Comparison of ENCODE assay signal across 23 cellular contexts in the genomic region with DNA sequence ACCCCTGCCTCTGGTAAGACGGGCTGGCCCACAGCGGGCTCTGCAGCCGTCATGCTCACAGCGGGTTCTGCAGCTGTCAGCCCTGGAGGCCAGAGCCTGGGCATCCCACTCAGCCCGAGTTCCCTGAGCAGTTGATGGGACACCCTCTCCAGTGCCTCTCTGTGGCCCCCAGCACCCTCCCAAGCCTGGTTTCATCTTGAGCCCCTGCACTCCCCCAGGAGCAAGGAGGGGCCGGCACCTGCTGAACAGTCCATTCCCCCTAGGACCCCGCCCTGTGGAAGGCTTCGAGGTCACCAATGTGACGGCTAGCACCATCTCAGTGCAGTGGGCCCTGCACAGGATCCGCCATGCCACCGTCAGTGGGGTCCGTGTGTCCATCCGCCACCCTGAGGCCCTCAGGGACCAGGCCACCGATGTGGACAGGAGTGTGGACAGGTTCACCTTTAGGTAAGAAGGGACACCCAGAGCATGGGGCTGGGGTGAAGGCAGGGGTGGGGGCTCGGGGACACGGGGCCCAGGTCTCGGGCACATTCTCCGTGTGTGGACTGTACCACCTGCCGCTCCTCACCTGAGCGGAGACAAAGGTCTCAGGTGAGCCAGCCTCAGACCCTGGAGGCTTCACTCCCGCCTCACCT. TPM values are rescaled to one million over a fixed set of nuclear protein-coding genes. Genes with fewer than 3 reads are reported as not detected.
DNase-seq lines count a peak whose midpoint lies in the region; ATAC-seq, FAIRE-seq and TF ChIP-seq lines count a peak whose summit lies in the region.
"Had no signal": no experiment of that assay in that cellular context is flagged by ENCODE, and none has a peak within 500 bp of the region (broad histone marks: within the 10 kb centered on the region; RNA-seq: fewer than 3 reads in every experiment).

No MANE protein-coding gene starts in this region.

- peaks cover 0 to 2% of the 10 kb centered on the region in 2 donors for H3K4me1 ChIP-seq in kidney (ENCODE audit: control insufficient read depth in 1 of 2, insufficient read depth in 1 of 2, low read depth in 1 of 2, low read length in 2 of 2)
- peaks cover 0 to 9% (median 1%) of the 10 kb centered on the region in 4 donors for H3K4me1 ChIP-seq in sigmoid colon

- H3K9me3 Mint-ChIP-seq in activated CD8-positive, alpha-beta T cell treated with anti-CD3 and anti-CD28 coated beads, Interleukin-2, amount 10 ng/mL, durations not matched to agents 7 days and 5 days (ENCODE audit: insufficient read depth), result no peaks in the 10 kb centered on the region
- no peaks in the 10 kb centered on the region for H3K9me3 Mint-ChIP-seq in activated CD8-positive, alpha-beta T cell treated with anti-CD3 and anti-CD28 coated beads for 36 hours
- H3K9me3 Mint-ChIP-seq: GM23338 had no signal

- no peaks in the 10 kb centered on the region for H3K27me3 Mint-ChIP-seq in activated CD8-positive, alpha-beta T cell treated with anti-CD3 and anti-CD28 coated beads, Interleukin-2, amount 10 ng/mL, durations not matched to agents 7 days and 5 days (ENCODE audit: low read depth)
- no peaks in the 10 kb centered on the region for H3K27me3 Mint-ChIP-seq in activated CD8-positive, alpha-beta T cell treated with anti-CD3 and anti-CD28 coated beads for 36 hours

- H3K27me3 ChIP-seq in H7 (ENCODE audit: control insufficient read depth, insufficient read depth, low read length) (no peaks in the 10 kb centered on the region), sigmoid colon (peaks cover 4 to 61% (median 39%) of the 10 kb centered on the region in 3 donors)

- WGBS in sigmoid colon, 2 donors, result 90 to 92% methylated on average over 21 of the region's 21 CpGs

- no peaks in the 10 kb centered on the region for H3K36me3 ChIP-seq in H7 (replicated peaks; ENCODE audit: control insufficient read depth, insufficient read depth, low read length)
- H3K36me3 ChIP-seq in kidney (ENCODE audit: control insufficient read depth in 1 of 2, insufficient read depth in 2 of 2, low read length in 2 of 2), result no peaks in the 10 kb centered on the region
- H3K36me3 ChIP-seq in sigmoid colon, result no peaks in the 10 kb centered on the region

- DNase-seq in activated CD8-positive, alpha-beta T cell treated with anti-CD3 and anti-CD28 coated beads, Interleukin-2, amount 10 ng/mL, durations not matched to agents 7 days and 5 days, result peak; percentile 17
- DNase-seq in activated CD8-positive, alpha-beta T cell treated with anti-CD3 and anti-CD28 coated beads for 36 hours, result no peak
- DNase-seq in H7 (peak; percentile 42), kidney (peak; percentile 68), sigmoid colon (peak; percentile 57), DMS53 (lab: John Stamatoyannopoulos, UW) (no peak), AML-193 (lab: John Stamatoyannopoulos, UW) (no peak)
- DNase-seq: EL, HCEC 1CT, KBM-7, MM.1S, NCI-H1048, NCI-H1417 treated with DMSO at 0.1 percent for 48 hours, NCI-H187, NCI-H2227 treated with DMSO at 0.1 percent for 48 hours, NCI-H510A, NCI-H748 treated with DMSO at 0.1 percent for 48 hours, SIG-M5 had no signal

- TF ChIP-seq POLR2A in sigmoid colon (IDR thresholded peaks at IDR 0.05), result no peak

- no peak overlapping the region for H3K9ac ChIP-seq in kidney (ENCODE audit: low read length in 2 of 2)

- no peak overlapping the region for H3K27ac Mint-ChIP-seq in activated CD8-positive, alpha-beta T cell treated with anti-CD3 and anti-CD28 coated beads, Interleukin-2, amount 10 ng/mL, durations not matched to agents 7 days and 5 days
- H3K27ac Mint-ChIP-seq in activated CD8-positive, alpha-beta T cell treated with anti-CD3 and anti-CD28 coated beads for 36 hours, result no peak overlapping the region
- H3K27ac Mint-ChIP-seq: GM23338 had no signal

- H3K4me3 ChIP-seq in H7 (ENCODE audit: insufficient read depth, low read depth, low read length) (no peak overlapping the region), kidney (ENCODE audit: low read length in 2 of 2) (no peak overlapping the region), sigmoid colon (no peak overlapping the region)
- H3K4me3 ChIP-seq: GM23338 had no signal

- no peaks in the 10 kb centered on the region for H3K36me3 Mint-ChIP-seq in activated CD8-positive, alpha-beta T cell treated with anti-CD3 and anti-CD28 coated beads, Interleukin-2, amount 10 ng/mL, durations not matched to agents 7 days and 5 days (ENCODE audit: low read depth)
- no peaks in the 10 kb centered on the region for H3K36me3 Mint-ChIP-seq in activated CD8-positive, alpha-beta T cell treated with anti-CD3 and anti-CD28 coated beads for 36 hours (ENCODE audit: low read depth)

- intact Hi-C loops in activated CD8-positive, alpha-beta T cell treated with anti-CD3 and anti-CD28 coated beads for 36 hours (cut with micrococcal nuclease), result no loop called here
- intact Hi-C loops in kidney (cut with DNase I), result loop anchor here (10.0 kb wide), 1 partner anchor 213 kb away; no protein-coding TSS in a partner anchor
- intact Hi-C loops in sigmoid colon (cut with DNase I), result no loop called here

- H3K27ac ChIP-seq in kidney (ENCODE audit: low read depth in 2 of 2, low read length in 2 of 2) (no peak overlapping the region), sigmoid colon (no peak overlapping the region)
- H3K27ac ChIP-seq: C4-2B, RWPE1 had no signal

- TF ChIP-seq EP300 in sigmoid colon (IDR thresholded peaks at IDR 0.05), result no peak

- H3K4me3 Mint-ChIP-seq in activated CD8-positive, alpha-beta T cell treated with anti-CD3 and anti-CD28 coated beads, Interleukin-2, amount 10 ng/mL, durations not matched to agents 7 days and 5 days, result no peak overlapping the region
- H3K4me3 Mint-ChIP-seq in activated CD8-positive, alpha-beta T cell treated with anti-CD3 and anti-CD28 coated beads for 36 hours, result no peak overlapping the region
- H3K4me3 Mint-ChIP-seq: GM23338 had no signal

- FAIRE-seq in kidney (lab: Jason Lieb, UNC), result no peak
- FAIRE-seq: D721Med had no signal

- CTCF ChIA-PET in activated CD8-positive, alpha-beta T cell treated with anti-CD3 and anti-CD28 coated beads, Interleukin-2, amount 10 ng/mL, durations not matched to agents 7 days and 5 days (lab: Charles Lee), result interaction anchor here (1.9 kb wide), 1 partner anchor 11 kb away, joined by 7 read pairs; no protein-coding TSS in a partner anchor
- CTCF ChIA-PET in activated CD8-positive, alpha-beta T cell treated with anti-CD3 and anti-CD28 coated beads for 36 hours (lab: Charles Lee), result no interaction called here

- no peak for ATAC-seq in activated CD8-positive, alpha-beta T cell treated with anti-CD3 and anti-CD28 coated beads, Interleukin-2, amount 10 ng/mL, durations not matched to agents 7 days and 5 days
- ATAC-seq in activated CD8-positive, alpha-beta T cell treated with anti-CD3 and anti-CD28 coated beads for 36 hours, result no peak
- no peak for ATAC-seq in GM21529 (IDR thresholded peaks at IDR 0.05; ENCODE audit: unreplicated experiment)

- no peak for TF ChIP-seq CTCF in activated CD8-positive, alpha-beta T cell treated with anti-CD3 and anti-CD28 coated beads for 36 hours (IDR thresholded peaks at IDR 0.05)
- TF ChIP-seq CTCF in kidney (IDR thresholded peaks at IDR 0.05; ENCODE audit: borderline replicate concordance, extremely low read depth, insufficient read depth) (no peak), sigmoid colon (IDR thresholded peaks at IDR 0.05) (no peak)

- H3K9me3 ChIP-seq in kidney (ENCODE audit: control insufficient read depth in 1 of 2, low read length in 2 of 2) (no peaks in the 10 kb centered on the region), sigmoid colon (no peaks in the 10 kb centered on the region)

- POLR2A ChIA-PET in activated CD8-positive, alpha-beta T cell treated with anti-CD3 and anti-CD28 coated beads, Interleukin-2, amount 10 ng/mL, durations not matched to agents 7 days and 5 days (lab: Charles Lee), result no interaction called here
- POLR2A ChIA-PET in activated CD8-positive, alpha-beta T cell treated with anti-CD3 and anti-CD28 coated beads for 36 hours (lab: Charles Lee), result no interaction called here

- no peaks in the 10 kb centered on the region for H3K4me1 Mint-ChIP-seq in activated CD8-positive, alpha-beta T cell treated with anti-CD3 and anti-CD28 coated beads, Interleukin-2, amount 10 ng/mL, durations not matched to agents 7 days and 5 days (ENCODE audit: low read depth)
- peaks cover 4% of the 10 kb centered on the region for H3K4me1 Mint-ChIP-seq in activated CD8-positive, alpha-beta T cell treated with anti-CD3 and anti-CD28 coated beads for 36 hours (ENCODE audit: low read depth)

RNA-seq across cellular contexts. Expression of a gene that starts 34.5 kb away (rescaled TPM):
- total RNA-seq in activated CD8-positive, alpha-beta T cell treated with anti-CD3 and anti-CD28 coated beads, Interleukin-2, amount 10 ng/mL, durations not matched to agents 7 days and 5 days, result 10 to 100 TPM; 24.1 to 26.3 TPM
- total RNA-seq in activated CD8-positive, alpha-beta T cell treated with anti-CD3 and anti-CD28 coated beads for 36 hours, result 10 to 100 TPM; 33.2 to 36.6 TPM
- 30.3 and 32.4 TPM in 2 replicates for total RNA-seq in H7 (2014; rRNA removed; shearing (Covaris generic))
- total RNA-seq in kidney, result 41.5 TPM
- 24.3 TPM for polyA plus RNA-seq in kidney (ENCODE audit: insufficient read depth, low read depth, low replicate concordance)
- total RNA-seq in sigmoid colon, result 10 to 100 TPM; 18.9 to 47.9 (median 33.2) TPM
- 10 to 100 TPM; 27.0 to 40.2 (median 29.1) TPM for polyA plus RNA-seq in sigmoid colon

Comparison
In these comparisons a context has a peak if more than half of its experiments do, and no peak if none do; other contexts are left out.
1. DNase-seq: peak in activated CD8-positive, alpha-beta T cell treated with anti-CD3 and anti-CD28 coated beads, Interleukin-2, amount 10 ng/mL, durations not matched to agents 7 days and 5 days (single experiment), H7 (single experiment), kidney (single experiment) and sigmoid colon (single experiment); none in activated CD8-positive, alpha-beta T cell treated with anti-CD3 and anti-CD28 coated beads for 36 hours (single experiment), DMS53 (single experiment) and AML-193 (0 of 2).